13 cellular contexts compared by ENCODE assay signal in genomic region chr20:62413896-62414481, GRCh38. TPM values are rescaled to one million over a fixed set of nuclear protein-coding genes. Genes with fewer than 3 reads are reported as not detected.
A peak's percentile ranks its signal among the peaks of the same experiment; 100 is the strongest.
DNase-seq lines count a peak whose midpoint lies in the region; TF ChIP-seq lines count a peak whose summit lies in the region.
"Had no signal": no experiment of that assay in that cellular context is flagged by ENCODE, and none has a peak within 500 bp of the region (broad histone marks: within the 10 kb centered on the region; RNA-seq: fewer than 3 reads in every experiment).

No MANE protein-coding gene starts in this region.

- H3K4me3 ChIP-seq in GM12865 (ENCODE audit: low read depth, low read length) (no peak overlapping the region), MM.1S (ENCODE audit: low read length) (no peak overlapping the region), cardiac fibroblast (replicated peaks in 1 of 2; ENCODE audit: low read depth in 2 of 2, low read length in 2 of 2) (no peak overlapping the region), suprapubic skin (no peak overlapping the region)
- H3K4me3 ChIP-seq: HAP-1 had no signal

- no peaks in the 10 kb centered on the region for H3K36me3 ChIP-seq in MM.1S (replicated peaks; ENCODE audit: insufficient read depth, low read length)
- no peaks in the 10 kb centered on the region for H3K36me3 ChIP-seq in suprapubic skin
- H3K36me3 ChIP-seq: HAP-1 had no signal

- no peaks in the 10 kb centered on the region for H3K9me2 ChIP-seq in MM.1S (replicated peaks; ENCODE audit: insufficient read depth, low read length)

- H2AFZ ChIP-seq in MM.1S (ENCODE audit: low read length), result no peak overlapping the region

- no peak for TF ChIP-seq POLR2A in suprapubic skin (IDR thresholded peaks at IDR 0.05)

- H3K79me2 ChIP-seq in MM.1S (ENCODE audit: low read length), result no peaks in the 10 kb centered on the region

- no peaks in the 10 kb centered on the region for H3K9me3 Mint-ChIP-seq in osteocyte (ENCODE audit: unreplicated experiment)
- H3K9me3 Mint-ChIP-seq: activated CD4-positive, alpha-beta T cell treated with anti-CD3 and anti-CD28 coated beads, Interleukin-2, amount 10 ng/mL, durations not matched to agents 7 days and 5 days; activated T-helper 17 cell treated with anti-CD3 and anti-CD28 coated beads, Interleukin-2, amount 50 U/mL, for 72 hours had no signal

- TF ChIP-seq CTCF in GM12865 (IDR thresholded peaks at IDR 0.05; ENCODE audit: insufficient read depth, low read depth, low read length, missing control alignments), result peak; percentile 9
- TF ChIP-seq CTCF in MM.1S (IDR thresholded peaks at IDR 0.05; ENCODE audit: low read length), result peak; percentile 23
- peak; percentile 10 for TF ChIP-seq CTCF in cardiac fibroblast (IDR thresholded peaks at IDR 0.05; ENCODE audit: low read depth, low read length)
- peak; percentile 19 for TF ChIP-seq CTCF in osteocyte (IDR thresholded peaks at IDR 0.05)
- TF ChIP-seq CTCF in suprapubic skin (IDR thresholded peaks at IDR 0.05), result no peak

- TF ChIP-seq EP300 in suprapubic skin (IDR thresholded peaks at IDR 0.05), result no peak

- no peaks in the 10 kb centered on the region for H4K20me1 ChIP-seq in MM.1S (ENCODE audit: insufficient read depth, low read length)

- no peaks in the 10 kb centered on the region for H3K27me3 Mint-ChIP-seq in osteocyte (ENCODE audit: unreplicated experiment)
- H3K27me3 Mint-ChIP-seq: activated CD4-positive, alpha-beta T cell treated with anti-CD3 and anti-CD28 coated beads, Interleukin-2, amount 10 ng/mL, durations not matched to agents 7 days and 5 days; activated T-helper 17 cell treated with anti-CD3 and anti-CD28 coated beads, Interleukin-2, amount 50 U/mL, for 72 hours had no signal

- peaks cover 9% of the 10 kb centered on the region for H3K4me1 Mint-ChIP-seq in osteocyte (ENCODE audit: unreplicated experiment)
- H3K4me1 Mint-ChIP-seq: activated T-helper 17 cell treated with anti-CD3 and anti-CD28 coated beads, Interleukin-2, amount 50 U/mL, for 72 hours had no signal

- H3K27ac ChIP-seq in MM.1S (ENCODE audit: low read length) (no peak overlapping the region), suprapubic skin (no peak overlapping the region)

- no peak overlapping the region for H3K4me3 Mint-ChIP-seq in osteocyte (ENCODE audit: unreplicated experiment)
- H3K4me3 Mint-ChIP-seq: activated CD4-positive, alpha-beta T cell treated with anti-CD3 and anti-CD28 coated beads, Interleukin-2, amount 10 ng/mL, durations not matched to agents 7 days and 5 days; activated T-helper 17 cell treated with anti-CD3 and anti-CD28 coated beads, Interleukin-2, amount 50 U/mL, for 72 hours had no signal

- peaks cover 81% of the 10 kb centered on the region for H3K27me3 ChIP-seq in MM.1S (replicated peaks; ENCODE audit: insufficient read depth, low read length)
- peaks cover 16% of the 10 kb centered on the region for H3K27me3 ChIP-seq in suprapubic skin

- H3K27ac Mint-ChIP-seq in osteocyte (ENCODE audit: unreplicated experiment), result no peak overlapping the region
- H3K27ac Mint-ChIP-seq: activated CD4-positive, alpha-beta T cell treated with anti-CD3 and anti-CD28 coated beads, Interleukin-2, amount 10 ng/mL, durations not matched to agents 7 days and 5 days; activated T-helper 17 cell treated with anti-CD3 and anti-CD28 coated beads, Interleukin-2, amount 50 U/mL, for 72 hours had no signal

- no peak overlapping the region for H3K4me2 ChIP-seq in MM.1S (ENCODE audit: low read depth, low read length)

- H3K9ac ChIP-seq in MM.1S (ENCODE audit: low read length), result no peak overlapping the region

- no peaks in the 10 kb centered on the region for H3F3A ChIP-seq in MM.1S (ENCODE audit: insufficient read depth, low read length)

- no peak for DNase-seq in GM12865 (ENCODE audit: low read depth)
- no peak for DNase-seq in MM.1S
- no peak for DNase-seq in cardiac fibroblast (ENCODE audit: low read depth in 2 of 2)
- DNase-seq in osteocyte (ENCODE audit: extremely low spot score, unreplicated experiment), result no peak
- DNase-seq in activated T-cell treated with anti-CD3 and anti-CD28 coated beads, Interleukin-2, amount 50 U/mL, for 1 hour, result no peak
- no peak for DNase-seq in stimulated activated naive CD4-positive, alpha-beta T cell treated with Interleukin-2 at 50 U/mL for 16 hours (lab: John Stamatoyannopoulos, UW)
- DNase-seq in suprapubic skin (ENCODE audit: low spot score in 2 of 2), result no peak
- DNase-seq: activated CD4-positive, alpha-beta T cell treated with anti-CD3 and anti-CD28 coated beads, Interleukin-2, amount 10 ng/mL, durations not matched to agents 7 days and 5 days; aorta; left ventricle myocardium superior; NCI-H187 treated with DMSO at 0.1 percent for 48 hours had no signal

- H3K9me3 ChIP-seq in MM.1S (replicated peaks; ENCODE audit: insufficient read depth, low read length) (no peaks in the 10 kb centered on the region), suprapubic skin (no peaks in the 10 kb centered on the region)
- H3K9me3 ChIP-seq: HAP-1 had no signal

- H3K4me1 ChIP-seq in MM.1S (ENCODE audit: low read length), result peaks cover 7% of the 10 kb centered on the region; the same call in 1 of the 2 replicates
- H3K4me1 ChIP-seq in suprapubic skin, result peaks cover 11% of the 10 kb centered on the region
- H3K4me1 ChIP-seq: HAP-1 had no signal

- 84% methylated on average over 5 of the region's 22 CpGs for WGBS in suprapubic skin

- H3K36me3 Mint-ChIP-seq in osteocyte (ENCODE audit: unreplicated experiment), result no peaks in the 10 kb centered on the region

RNA-seq across cellular contexts. Expression of gene CABLES2, which starts 6.9 kb away (rescaled TPM):
- total RNA-seq in osteocyte (7.8 and 8.8 TPM in 2 replicates), suprapubic skin (1 to 10 TPM; 3.8 to 7.2 (median 4.5) TPM)

RNA-seq across cellular contexts. Expression of gene RBBP8NL, which starts 13.3 kb away (rescaled TPM):
- not detected in 2 replicates for total RNA-seq in osteocyte
- total RNA-seq in suprapubic skin, result 1 to 10 TPM; 2.0 to 6.6 (median 3.9) TPM
- total RNA-seq: activated CD4-positive, alpha-beta T cell treated with anti-CD3 and anti-CD28 coated beads, Interleukin-2, amount 10 ng/mL, durations not matched to agents 7 days and 5 days; activated T-helper 17 cell treated with anti-CD3 and anti-CD28 coated beads, Interleukin-2, amount 50 U/mL, for 72 hours; aorta; left ventricle myocardium superior had no signal

RNA-seq across cellular contexts. Expression of gene RPS21, which starts 27.1 kb away (rescaled TPM):
- total RNA-seq in osteocyte (1,013 and 1,039 TPM in 2 replicates), suprapubic skin (1,000 to 10,000 TPM; 1,604 to 3,217 (median 2,363) TPM)

RNA-seq across cellular contexts. Expression of gene LAMA5, which starts 46.9 kb away (rescaled TPM):
- 201 and 204 TPM in 2 replicates for total RNA-seq in osteocyte
- 100 to 1,000 TPM; 200 to 623 (median 316) TPM for total RNA-seq in suprapubic skin

Comparison
In these comparisons a context has a peak if more than half of its experiments do, and no peak if none do; other contexts are left out.
1. CTCF ChIP-seq: peak in GM12865 (single experiment), MM.1S (single experiment), cardiac fibroblast (single experiment) and osteocyte (single experiment); none in suprapubic skin (0 of 2).